8 cellular contexts compared by ENCODE assay signal in genomic region chr19:47699360-47699917, GRCh38. TPM values are rescaled to one million over a fixed set of nuclear protein-coding genes. Genes with fewer than 3 reads are reported as not detected.
DNase-seq lines count a peak whose midpoint lies in the region; ATAC-seq and TF ChIP-seq lines count a peak whose summit lies in the region.

No MANE protein-coding gene starts in this region.

- ATAC-seq in GM19023 (IDR thresholded peaks at IDR 0.05; ENCODE audit: unreplicated experiment) (no peak), GM21786 (IDR thresholded peaks at IDR 0.05; ENCODE audit: unreplicated experiment) (no peak)

- POLR2A ChIA-PET in activated CD4-positive, alpha-beta memory T cell treated with anti-CD3 and anti-CD28 coated beads, Interleukin-2, amount 10 ng/mL, durations not matched to agents 7 days and 5 days (lab: Charles Lee), result interaction anchor here (0.9 kb wide), 1 partner anchor 263 kb away, joined by 3 read pairs; no protein-coding TSS in a partner anchor

- H3K4me1 ChIP-seq in neural progenitor cell, result no peaks in the 10 kb centered on the region

- no peak overlapping the region for H3K4me3 ChIP-seq in neural progenitor cell

- no peak overlapping the region for H3K27ac Mint-ChIP-seq in activated CD4-positive, alpha-beta memory T cell treated with anti-CD3 and anti-CD28 coated beads, Interleukin-2, amount 10 ng/mL, durations not matched to agents 7 days and 5 days
- no peak overlapping the region for H3K27ac Mint-ChIP-seq in neural progenitor cell

- peaks cover 20% of the 10 kb centered on the region for H3F3A ChIP-seq in neural progenitor cell (ENCODE audit: low read depth)

- H3K36me3 ChIP-seq in neural progenitor cell, result peaks cover 3% of the 10 kb centered on the region

- no peaks in the 10 kb centered on the region for H3K9me3 Mint-ChIP-seq in activated CD4-positive, alpha-beta memory T cell treated with anti-CD3 and anti-CD28 coated beads, Interleukin-2, amount 10 ng/mL, durations not matched to agents 7 days and 5 days
- H3K9me3 Mint-ChIP-seq in neural progenitor cell, result no peaks in the 10 kb centered on the region

- CTCF ChIA-PET in activated CD4-positive, alpha-beta memory T cell treated with anti-CD3 and anti-CD28 coated beads, Interleukin-2, amount 10 ng/mL, durations not matched to agents 7 days and 5 days (lab: Charles Lee), result interaction anchor here (0.6 to 3.7 kb wide), 14 partner anchors 9 to 425 kb away, joined by 3 to 45 read pairs (median 5); partner anchors contain the start of genes EHD2 and KPTN

- no peaks in the 10 kb centered on the region for H3K9me3 ChIP-seq in neural progenitor cell (ENCODE audit: low read depth)

- peaks cover 27% of the 10 kb centered on the region for H3K36me3 Mint-ChIP-seq in activated CD4-positive, alpha-beta memory T cell treated with anti-CD3 and anti-CD28 coated beads, Interleukin-2, amount 10 ng/mL, durations not matched to agents 7 days and 5 days (ENCODE audit: low read depth)
- peaks cover 8% of the 10 kb centered on the region for H3K36me3 Mint-ChIP-seq in neural progenitor cell

- no peaks in the 10 kb centered on the region for H3K27me3 ChIP-seq in neural progenitor cell

- no peaks in the 10 kb centered on the region for H3K4me1 Mint-ChIP-seq in activated CD4-positive, alpha-beta memory T cell treated with anti-CD3 and anti-CD28 coated beads, Interleukin-2, amount 10 ng/mL, durations not matched to agents 7 days and 5 days
- H3K4me1 Mint-ChIP-seq in neural progenitor cell, result peaks cover 2% of the 10 kb centered on the region

- peaks cover 21% of the 10 kb centered on the region for H4K20me1 ChIP-seq in neural progenitor cell (ENCODE audit: low read depth)

- no peak overlapping the region for H3K4me3 Mint-ChIP-seq in activated CD4-positive, alpha-beta memory T cell treated with anti-CD3 and anti-CD28 coated beads, Interleukin-2, amount 10 ng/mL, durations not matched to agents 7 days and 5 days
- no peak overlapping the region for H3K4me3 Mint-ChIP-seq in neural progenitor cell

- no peaks in the 10 kb centered on the region for H3K79me2 ChIP-seq in neural progenitor cell (ENCODE audit: low read depth)

- peak; percentile 77 for TF ChIP-seq CTCF in neural progenitor cell (IDR thresholded peaks at IDR 0.05)

- DNase-seq in NCI-H2081 (lab: John Stamatoyannopoulos, UW) (peak; percentile 3 to 25), NCI-H2081 treated with DMSO at 0.1 percent for 48 hours (lab: John Stamatoyannopoulos, UW) (no peak), NCI-H2196 (lab: John Stamatoyannopoulos, UW; ENCODE audit: unreplicated experiment) (peak; percentile 44), epidermal melanocyte (ENCODE audit: insufficient read length, low spot score) (peak; percentile 76), neural progenitor cell (ENCODE audit: low spot score) (peak; percentile 77)
- peak; percentile 61 for DNase-seq in activated CD4-positive, alpha-beta memory T cell treated with anti-CD3 and anti-CD28 coated beads, Interleukin-2, amount 10 ng/mL, durations not matched to agents 7 days and 5 days

- no peak overlapping the region for H3K9ac ChIP-seq in neural progenitor cell

- H3K4me2 ChIP-seq in neural progenitor cell, result no peak overlapping the region

- no peak overlapping the region for H3K27ac ChIP-seq in neural progenitor cell

- no peak overlapping the region for H2AFZ ChIP-seq in neural progenitor cell (replicated peaks)

- H3K27me3 Mint-ChIP-seq in activated CD4-positive, alpha-beta memory T cell treated with anti-CD3 and anti-CD28 coated beads, Interleukin-2, amount 10 ng/mL, durations not matched to agents 7 days and 5 days, result no peaks in the 10 kb centered on the region
- H3K27me3 Mint-ChIP-seq in neural progenitor cell (ENCODE audit: insufficient read depth, low read depth), result peaks cover 4% of the 10 kb centered on the region

RNA-seq across cellular contexts. Expression of gene EHD2, which starts 13.8 kb away (rescaled TPM):
- total RNA-seq in activated CD4-positive, alpha-beta memory T cell treated with anti-CD3 and anti-CD28 coated beads, Interleukin-2, amount 10 ng/mL, durations not matched to agents 7 days and 5 days, result not detected
- total RNA-seq in neural progenitor cell (ENCODE audit: low replicate concordance), result 1.5 and 3.9 TPM in 2 replicates

RNA-seq across cellular contexts. Expression of gene NOP53, which starts 45.9 kb away (rescaled TPM):
- 100 to 1,000 TPM; 257 to 271 TPM for total RNA-seq in activated CD4-positive, alpha-beta memory T cell treated with anti-CD3 and anti-CD28 coated beads, Interleukin-2, amount 10 ng/mL, durations not matched to agents 7 days and 5 days
- 101 and 172 TPM in 2 replicates for total RNA-seq in neural progenitor cell (ENCODE audit: low replicate concordance)
